ENCODE assay signal across 8 cellular contexts in genomic region chr9:5630038-5630507, GRCh38. TPM values are rescaled to one million over a fixed set of nuclear protein-coding genes. Genes with fewer than 3 reads are reported as not detected.
DNase-seq lines count a peak whose midpoint lies in the region; ATAC-seq and TF ChIP-seq lines count a peak whose summit lies in the region.

No MANE protein-coding gene starts in this region.

- H3K36me3 Mint-ChIP-seq in activated CD8-positive, alpha-beta T cell treated with anti-CD3 and anti-CD28 coated beads for 36 hours (ENCODE audit: low read depth) = peaks cover 22% of the 10 kb centered on the region

- H3K9me3 Mint-ChIP-seq in activated CD8-positive, alpha-beta T cell treated with anti-CD3 and anti-CD28 coated beads for 36 hours = peaks cover 1% of the 10 kb centered on the region

- H3K4me3 Mint-ChIP-seq in activated CD8-positive, alpha-beta T cell treated with anti-CD3 and anti-CD28 coated beads for 36 hours = peak overlapping the region; percentile 100

- no peaks in the 10 kb centered on the region for H3K9me2 ChIP-seq in DOHH2 (replicated peaks; ENCODE audit: control insufficient read depth, low read length)

- H3K4me3 ChIP-seq in DOHH2 (ENCODE audit: low read length) (peak overlapping the region; percentile 98), gastroesophageal sphincter (peak overlapping the region; percentile 80 to 96)

- H3K9me3 ChIP-seq in DOHH2 (ENCODE audit: control insufficient read depth, insufficient read depth, low read length) (peaks cover 13% of the 10 kb centered on the region), KOPT-K1 (ENCODE audit: insufficient read depth, low read length, poor library complexity, severe bottlenecking) (peaks cover 4% of the 10 kb centered on the region), gastroesophageal sphincter (peaks cover 0 to 2% (median 0%) of the 10 kb centered on the region in 3 donors)

- WGBS in gastroesophageal sphincter (ENCODE audit: low coverage in 1 of 2), 2 donors = 0 to 2% methylated on average over 7 of the region's 7 CpGs

- H3K4me1 ChIP-seq in DOHH2 (ENCODE audit: control insufficient read depth, low read length) = peaks cover 59% of the 10 kb centered on the region
- H3K4me1 ChIP-seq in gastroesophageal sphincter = peaks cover 8 to 70% (median 9%) of the 10 kb centered on the region in 3 donors

- peaks cover 53% of the 10 kb centered on the region for H3K4me1 Mint-ChIP-seq in activated CD8-positive, alpha-beta T cell treated with anti-CD3 and anti-CD28 coated beads for 36 hours (ENCODE audit: low read depth)

- POLR2A ChIA-PET in activated CD8-positive, alpha-beta T cell treated with anti-CD3 and anti-CD28 coated beads for 36 hours (lab: Charles Lee) = no interaction called here

- H3K36me3 ChIP-seq in DOHH2 (ENCODE audit: control insufficient read depth, low read length) = peaks cover 71% of the 10 kb centered on the region
- no peaks in the 10 kb centered on the region for H3K36me3 ChIP-seq in KOPT-K1 (ENCODE audit: insufficient read depth, low read length)
- no peaks in the 10 kb centered on the region for H3K36me3 ChIP-seq in gastroesophageal sphincter

- CTCF ChIA-PET in activated CD8-positive, alpha-beta T cell treated with anti-CD3 and anti-CD28 coated beads for 36 hours (lab: Charles Lee) = no interaction called here

- intact Hi-C loops in activated CD8-positive, alpha-beta T cell treated with anti-CD3 and anti-CD28 coated beads for 36 hours (cut with micrococcal nuclease) = no loop called here

- H4K20me1 ChIP-seq in DOHH2 (ENCODE audit: control insufficient read depth, insufficient read depth, low read depth, low read length) = peaks cover 15% of the 10 kb centered on the region

- H3K27ac ChIP-seq in DOHH2 (ENCODE audit: low read depth, low read length) = peak overlapping the region; percentile 99
- peak overlapping the region; percentile 76 for H3K27ac ChIP-seq in KOPT-K1 (ENCODE audit: low read depth, low read length, poor library complexity, severe bottlenecking)
- peak overlapping the region; percentile 92 to 100 (median 99) for H3K27ac ChIP-seq in gastroesophageal sphincter

- H3K79me2 ChIP-seq in DOHH2 (ENCODE audit: control insufficient read depth, low read length) = peaks cover 84% of the 10 kb centered on the region

- H3K27me3 Mint-ChIP-seq in activated CD8-positive, alpha-beta T cell treated with anti-CD3 and anti-CD28 coated beads for 36 hours = no peaks in the 10 kb centered on the region

- H3K27ac Mint-ChIP-seq in activated CD8-positive, alpha-beta T cell treated with anti-CD3 and anti-CD28 coated beads for 36 hours = peak overlapping the region; percentile 93

- ATAC-seq in activated CD8-positive, alpha-beta T cell treated with anti-CD3 and anti-CD28 coated beads for 36 hours = no peak
- ATAC-seq in gastroesophageal sphincter (no peak), GM18517 (IDR thresholded peaks at IDR 0.05; ENCODE audit: unreplicated experiment) (no peak), HG03432 (IDR thresholded peaks at IDR 0.05; ENCODE audit: unreplicated experiment) (no peak), GM21737 (IDR thresholded peaks at IDR 0.05; ENCODE audit: unreplicated experiment) (no peak)

- TF ChIP-seq POLR2A in gastroesophageal sphincter (IDR thresholded peaks at IDR 0.05) = no peak

- no peak for TF ChIP-seq CTCF in DOHH2 (IDR thresholded peaks at IDR 0.05; ENCODE audit: low read depth, low read length, poor library complexity, severe bottlenecking)
- no peak for TF ChIP-seq CTCF in activated CD8-positive, alpha-beta T cell treated with anti-CD3 and anti-CD28 coated beads for 36 hours (IDR thresholded peaks at IDR 0.05)
- TF ChIP-seq CTCF in gastroesophageal sphincter (IDR thresholded peaks at IDR 0.05) = no peak

- no peak for TF ChIP-seq EP300 in gastroesophageal sphincter (IDR thresholded peaks at IDR 0.05)

- H3K4me2 ChIP-seq in DOHH2 (ENCODE audit: low read length) = peak overlapping the region; percentile 88

- H3K27me3 ChIP-seq in DOHH2 (ENCODE audit: control insufficient read depth, low read length) (no peaks in the 10 kb centered on the region), gastroesophageal sphincter (no peaks in the 10 kb centered on the region)

- H3F3A ChIP-seq in DOHH2 (ENCODE audit: control insufficient read depth, insufficient read depth) = peaks cover 22% of the 10 kb centered on the region

- DNase-seq in activated CD8-positive, alpha-beta T cell treated with anti-CD3 and anti-CD28 coated beads for 36 hours = no peak
- DNase-seq in putamen (ENCODE audit: low spot score) = peak; percentile 29

RNA-seq across cellular contexts. Expression of gene RIC1, which starts 1.2 kb away (rescaled TPM):
- 10 to 100 TPM; 14.4 to 14.6 TPM for total RNA-seq in activated CD8-positive, alpha-beta T cell treated with anti-CD3 and anti-CD28 coated beads for 36 hours
- 10 to 100 TPM; 39.2 to 60.5 (median 47.2) TPM for total RNA-seq in gastroesophageal sphincter
